Comparison of ENCODE assay signal across 9 cellular contexts in genomic region chr17:66235377-66235994, GRCh38. TPM values are rescaled to one million over a fixed set of nuclear protein-coding genes. Genes with fewer than 3 reads are reported as not detected.
"Had no signal": no experiment of that assay in that cellular context is flagged by ENCODE, and none has a peak within 500 bp of the region (broad histone marks: within the 10 kb centered on the region; RNA-seq: fewer than 3 reads in every experiment).

No MANE protein-coding gene starts in this region.

- H3K9ac ChIP-seq: GM23248, KMS-11 had no signal

- H3K4me2 ChIP-seq: KMS-11 had no signal

- H3K27ac ChIP-seq: GM23248, KMS-11 had no signal

- FAIRE-seq: HTR-8/SVneo had no signal

- H3K4me3 ChIP-seq: GM23248 had no signal

- DNase-seq: GM23248, GOT3, H7, HCEC 1CT, KBM-7 had no signal

RNA-seq across cellular contexts. Expression of gene APOH, which starts 6.3 kb away (rescaled TPM):
- total RNA-seq: GM23248, H4, H7 had no signal
- polyA plus RNA-seq: GM23248, IgD-negative memory B cell had no signal

RNA-seq across cellular contexts. Expression of gene CEP112, which starts 43.6 kb away (rescaled TPM):
- polyA plus RNA-seq: IgD-negative memory B cell had no signal
